8 cellular contexts compared by ENCODE assay signal in genomic region chr18:11980555-11981382, GRCh38. TPM values are rescaled to one million over a fixed set of nuclear protein-coding genes. Genes with fewer than 3 reads are reported as not detected.
A peak's percentile ranks its signal among the peaks of the same experiment; 100 is the strongest.
DNase-seq lines count a peak whose midpoint lies in the region; ATAC-seq and TF ChIP-seq lines count a peak whose summit lies in the region.

No MANE protein-coding gene starts in this region.

- H3K9me3 ChIP-seq in IMR-90 (ENCODE audit: control insufficient read depth, insufficient read depth, low read length) (no peaks in the 10 kb centered on the region), PC-9 (ENCODE audit: insufficient read depth, low read depth) (no peaks in the 10 kb centered on the region), muscle layer of colon (ENCODE audit: low read length) (no peaks in the 10 kb centered on the region)

- dilution Hi-C loops in IMR-90 (cut with HindIII; ENCODE audit: low sequenced_read_pairs, unreplicated experiment) = no loop called here

- no peaks in the 10 kb centered on the region for H3K27me3 Mint-ChIP-seq in activated T-cell treated with anti-CD3 and anti-CD28 coated beads, Interleukin-2, amount 50 U/mL, for 4 hours (ENCODE audit: low read depth)

- H3K56ac ChIP-seq in IMR-90 (ENCODE audit: extremely low read depth, insufficient read depth, low read length) = peak overlapping the region; percentile 86

- no peak overlapping the region; the same call in 1 of the 2 replicates for H3K18ac ChIP-seq in IMR-90 (ENCODE audit: low read depth, low read length)

- H4K20me1 ChIP-seq in IMR-90 (ENCODE audit: insufficient read depth, low read length) (no peaks in the 10 kb centered on the region), PC-9 (ENCODE audit: insufficient read depth) (no peaks in the 10 kb centered on the region)

- H3K4me1 ChIP-seq in IMR-90 (ENCODE audit: control insufficient read depth, insufficient read depth, low read length) = peaks cover 7% of the 10 kb centered on the region
- H3K4me1 ChIP-seq in PC-9 (replicated peaks; ENCODE audit: insufficient read depth) = peaks cover 31% of the 10 kb centered on the region
- H3K4me1 ChIP-seq in muscle layer of colon (ENCODE audit: insufficient read depth, low read length) = peaks cover 12% of the 10 kb centered on the region

- H2BK20ac ChIP-seq in IMR-90 (ENCODE audit: low read depth, low read length) = no peak overlapping the region

- CTCF ChIA-PET in IMR-90 (lab: Yijun Ruan, JAX) (interaction anchor here (1.1 to 1.3 kb wide), 3 partner anchors 29 to 67 kb away, joined by 3 to 7 read pairs (median 3); no protein-coding TSS in a partner anchor), PC-9 (lab: Charles Lee) (interaction anchor here (0.6 to 3.2 kb wide), 9 partner anchors 14 to 443 kb away, joined by 3 to 15 read pairs (median 8); no protein-coding TSS in a partner anchor)

- peak overlapping the region; percentile 46 for H3K4me3 ChIP-seq in IMR-90 (ENCODE audit: insufficient read depth, low read depth, low read length)
- H3K4me3 ChIP-seq in PC-9 = peak overlapping the region; percentile 69
- peak overlapping the region; percentile 45 to 64 for H3K4me3 ChIP-seq in muscle layer of colon (ENCODE audit: low read depth in 1 of 2, low read length in 2 of 2)

- H3K4me2 ChIP-seq in IMR-90 (ENCODE audit: low read depth, low read length) = peak overlapping the region; percentile 90
- peak overlapping the region; percentile 88 for H3K4me2 ChIP-seq in PC-9

- H3K9me3 Mint-ChIP-seq in activated T-cell treated with anti-CD3 and anti-CD28 coated beads, Interleukin-2, amount 50 U/mL, for 4 hours = no peaks in the 10 kb centered on the region

- H3K9me1 ChIP-seq in IMR-90 (ENCODE audit: insufficient read depth, low read length) = 0 out of 2 replicates have a peak, but pooled peaks cover 6% of the 10 kb centered on the region

- H3K36me3 ChIP-seq in IMR-90 (ENCODE audit: control insufficient read depth, insufficient read depth, low read length) (no peaks in the 10 kb centered on the region), PC-9 (ENCODE audit: low read depth) (no peaks in the 10 kb centered on the region), muscle layer of colon (ENCODE audit: insufficient read depth, low read length) (no peaks in the 10 kb centered on the region)

- H2BK5ac ChIP-seq in IMR-90 (ENCODE audit: low read depth, low read length, poor library complexity, severe bottlenecking) = peak overlapping the region; percentile 66

- H3K9ac ChIP-seq in IMR-90 (ENCODE audit: low read depth, low read length) = peak overlapping the region; percentile 66
- peak overlapping the region; percentile 69 for H3K9ac ChIP-seq in muscle layer of colon (ENCODE audit: low read length)

- no peak for TF ChIP-seq RAD21 in IMR-90 (IDR thresholded peaks at IDR 0.05; ENCODE audit: low read length)

- peak overlapping the region; percentile 79 for H3K4me3 Mint-ChIP-seq in activated T-cell treated with anti-CD3 and anti-CD28 coated beads, Interleukin-2, amount 50 U/mL, for 4 hours

- H3K27ac ChIP-seq in IMR-90 (ENCODE audit: insufficient read depth, low read length) (peak overlapping the region; percentile 76), PC-9 (peak overlapping the region; percentile 84), muscle layer of colon (ENCODE audit: low read depth, low read length) (peak overlapping the region; percentile 88)

- in situ Hi-C loops in IMR-90 (cut with MboI; ENCODE audit: low sequenced_read_pairs) = no loop called here

- peak overlapping the region; percentile 48; the same call in 1 of the 3 replicates for H2BK15ac ChIP-seq in IMR-90 (ENCODE audit: low read depth, low read length)

- peak overlapping the region; percentile 73 for H3K4ac ChIP-seq in IMR-90 (ENCODE audit: low read depth, low read length)

- 0 out of 2 replicates have a peak, but pooled peaks have one; percentile 15 for TF ChIP-seq CTCF in IMR-90 (conservative IDR thresholded peaks at IDR 0.05; ENCODE audit: low read depth, low read length)
- TF ChIP-seq CTCF in PC-9 (conservative IDR thresholded peaks at IDR 0.05) = no peak

- H3K79me1 ChIP-seq in IMR-90 (ENCODE audit: low read depth in 1 of 2, low read length in 2 of 2) = peaks cover 5 to 9% of the 10 kb centered on the region in 2 experiments; a peak in 2 of 4 replicates

- H3K27me3 ChIP-seq in IMR-90 (ENCODE audit: control insufficient read depth, insufficient read depth, low read length) (no peaks in the 10 kb centered on the region), PC-9 (ENCODE audit: insufficient read depth, low read depth) (no peaks in the 10 kb centered on the region), muscle layer of colon (ENCODE audit: control insufficient read depth in 1 of 2, insufficient read depth in 2 of 2, low read length in 2 of 2) (no peaks in the 10 kb centered on the region)

- ATAC-seq in GM21529 (IDR thresholded peaks at IDR 0.05; ENCODE audit: unreplicated experiment) = peak; percentile 85
- ATAC-seq in IMR-90 (ENCODE audit: low read depth) = peak; percentile 92
- ATAC-seq in activated T-cell treated with anti-CD3 and anti-CD28 coated beads, Interleukin-2, amount 50 U/mL, for 4 hours = peak; percentile 92 to 94
- ATAC-seq in esophagus mucosa = peak; percentile 96

- TF ChIP-seq POLR2A in IMR-90 (IDR thresholded peaks at IDR 0.05; ENCODE audit: low read depth, low read length) = peak; percentile 69

- H3K4me1 Mint-ChIP-seq in activated T-cell treated with anti-CD3 and anti-CD28 coated beads, Interleukin-2, amount 50 U/mL, for 4 hours (ENCODE audit: low read depth) = peaks cover 12% of the 10 kb centered on the region

- BruUV-seq in IMR-90 (replicated peaks; lab: Mats Ljungman, UMichigan) = no TSS peak
- no TSS peak for BruUV-seq in PC-9 (replicated peaks; lab: Mats Ljungman, UMichigan)

- H4K8ac ChIP-seq in IMR-90 (ENCODE audit: low read depth in 2 of 2, low read length in 2 of 2) = peak overlapping the region; percentile 72 to 93

- no peak overlapping the region; the same call in 1 of the 2 replicates for H3K14ac ChIP-seq in IMR-90 (replicated peaks; ENCODE audit: low read depth, low read length)

- H4K5ac ChIP-seq in IMR-90 (ENCODE audit: low read depth, low read length) = peak overlapping the region; percentile 80; the same call in 1 of the 2 replicates

- peak overlapping the region; percentile 81; the same call in 1 of the 2 replicates for H4K91ac ChIP-seq in IMR-90 (ENCODE audit: insufficient read depth, low read depth, low read length)

- WGBS in IMR-90 (ENCODE audit: extremely low coverage in 2 of 2, insufficient read length in 1 of 2), 2 experiments = 2% methylated on average over 31 of the region's 91 CpGs; no CpG with 5 or more reads in 1 of the 2 experiments

- peak; percentile 100 for DNase-seq in DMS53 (lab: John Stamatoyannopoulos, UW)
- peak; percentile 96 for DNase-seq in IMR-90
- DNase-seq in PC-9 = peak; percentile 95 to 100
- DNase-seq in activated T-cell treated with anti-CD3 and anti-CD28 coated beads, Interleukin-2, amount 50 U/mL, for 4 hours = peak; percentile 93
- DNase-seq in stimulated activated CD8-positive, alpha-beta memory T cell treated with anti-CD3 and anti-CD28 coated beads, Interleukin-7, amount 100 ng/mL, for 1 hour (ENCODE audit: low read depth in 2 of 2) = peak; percentile 77 to 87

- peaks cover 10% of the 10 kb centered on the region for H3K79me2 ChIP-seq in PC-9 (ENCODE audit: low read depth)

- peaks cover 26% of the 10 kb centered on the region; the same call in 1 of the 2 replicates for H3F3A ChIP-seq in PC-9 (ENCODE audit: insufficient read depth, low read depth)

- H2AK5ac ChIP-seq in IMR-90 (ENCODE audit: low read depth, low read length) = peak overlapping the region; percentile 0; the same call in 1 of the 2 replicates

- H2AK9ac ChIP-seq in IMR-90 (replicated peaks; ENCODE audit: low read depth, low read length, poor library complexity) = peak overlapping the region; percentile 83

- no peaks in the 10 kb centered on the region for H3K9me2 ChIP-seq in PC-9 (ENCODE audit: insufficient read depth)

- intact Hi-C loops in IMR-90 (cut with micrococcal nuclease) (loop anchor here (1.0 to 5.0 kb wide), 3 partner anchors 33 to 130 kb away; partner anchors contain the start of gene CHMP1B), PC-9 (cut with micrococcal nuclease; ENCODE audit: unreplicated experiment) (loop anchor here (1.0 to 10.0 kb wide), 5 partner anchors 8 to 394 kb away; partner anchors contain the start of genes AFG3L2 and MPPE1)

- H3K23ac ChIP-seq in IMR-90 (ENCODE audit: low read depth, low read length) = no peak overlapping the region; the same call in 1 of the 2 replicates

- H2BK120ac ChIP-seq in IMR-90 (ENCODE audit: low read depth, low read length) = peak overlapping the region; percentile 42; the same call in 1 of the 2 replicates

- H3K36me3 Mint-ChIP-seq in activated T-cell treated with anti-CD3 and anti-CD28 coated beads, Interleukin-2, amount 50 U/mL, for 4 hours (ENCODE audit: insufficient read depth) = no peaks in the 10 kb centered on the region

- POLR2A ChIA-PET in IMR-90 (lab: Charles Lee; ENCODE audit: unreplicated experiment) = interaction anchor here (0.6 kb wide), 2 partner anchors 14 to 298 kb away, joined by 4 to 6 read pairs; no protein-coding TSS in a partner anchor
- POLR2A ChIA-PET in PC-9 (lab: Charles Lee; ENCODE audit: unreplicated experiment) = interaction anchor here (0.5 to 1.8 kb wide), 16 partner anchors 12 to 609 kb away, joined by 4 to 57 read pairs (median 5); partner anchors contain the start of gene PRELID3A

- peak overlapping the region; percentile 96 for H2AFZ ChIP-seq in IMR-90 (replicated peaks; ENCODE audit: low read length, poor library complexity)
- H2AFZ ChIP-seq in PC-9 = peak overlapping the region; percentile 89

TF ChIP-seq in IMR-90, 13 proteins besides CTCF, POLR2A, EP300 and RAD21 (continues in another document):
- TF ChIP-seq BHLHE40 (IDR thresholded peaks at IDR 0.05; ENCODE audit: low read depth, low read length) = peak; percentile 88
- TF ChIP-seq CEBPB (IDR thresholded peaks at IDR 0.05; ENCODE audit: low read depth, low read length) = no peak
- TF ChIP-seq CHD1 (IDR thresholded peaks at IDR 0.05; ENCODE audit: low read depth, low read length) = no peak
- peak; percentile 86; the same call in 1 of the 2 replicates for TF ChIP-seq MAZ (IDR thresholded peaks at IDR 0.05; ENCODE audit: borderline replicate concordance, low read depth, low read length)
- TF ChIP-seq MXI1 (IDR thresholded peaks at IDR 0.05; ENCODE audit: borderline replicate concordance, low read depth, low read length) = peak; percentile 53; the same call in 1 of the 2 replicates

RNA-seq across cellular contexts. Expression of gene IMPA2, which starts 0.5 kb away (rescaled TPM):
- total RNA-seq in IMR-90 (2012; rRNA removed) (4.7 and 5.4 TPM in 2 replicates), PC-9 (2021) (83.6 and 91.4 TPM in 2 replicates), esophagus mucosa (140 TPM)
- polyA plus RNA-seq in IMR-90 (2012; rRNA removed) = 4.7 and 5.5 TPM in 2 replicates
- 8.4 and 12.8 TPM in 2 replicates for polyA plus RNA-seq in IMR-90 (2012; cell fraction: cytosol; rRNA removed)
- 24.6 and 26.9 TPM in 2 replicates for polyA plus RNA-seq in IMR-90 (2012; cell fraction: nucleus; rRNA removed; ENCODE audit: low replicate concordance)
- total RNA-seq in activated T-cell treated with anti-CD3 and anti-CD28 coated beads, Interleukin-2, amount 50 U/mL, for 4 hours = 10 to 100 TPM in 1 of 3 donors, 1 to 10 TPM in 2; 7.3 to 11.4 (median 9.8) TPM

Comparison
In these comparisons a context has a peak if more than half of its experiments do, and no peak if none do; other contexts are left out.
1. Peak in every context shown above with its lines: DNase-seq, ATAC-seq, H3K4me3 ChIP-seq and H3K27ac ChIP-seq.